ENCODE assay signal across 1 cellular context in genomic region chr22:19429950-19430889, GRCh38.
TF ChIP-seq lines count a peak whose summit lies in the region.

No MANE protein-coding gene starts in this region.

TF ChIP-seq in SK-N-SH, 30 proteins besides CTCF, POLR2A, EP300 and RAD21 (continued from another document):
- TF ChIP-seq USF1 (IDR thresholded peaks at IDR 0.05; ENCODE audit: borderline replicate concordance, low read depth), result no peak
